Comparison of ENCODE assay signal across 1 cellular context in genomic region chrX:23631136-23631535, GRCh38.
TF ChIP-seq lines count a peak whose summit lies in the region.

No MANE protein-coding gene starts in this region.

TF ChIP-seq in IMR-90, 13 proteins besides CTCF, POLR2A, EP300 and RAD21 (continued from another document):
- TF ChIP-seq USF2 (IDR thresholded peaks at IDR 0.05; ENCODE audit: low read depth, low read length) (no peak), FOS (IDR thresholded peaks at IDR 0.05; ENCODE audit: low read depth, low read length) (no peak), MAFK (IDR thresholded peaks at IDR 0.05; ENCODE audit: low read depth, low read length) (no peak)
